ENCODE assay signal across 31 cellular contexts in the genomic region with DNA sequence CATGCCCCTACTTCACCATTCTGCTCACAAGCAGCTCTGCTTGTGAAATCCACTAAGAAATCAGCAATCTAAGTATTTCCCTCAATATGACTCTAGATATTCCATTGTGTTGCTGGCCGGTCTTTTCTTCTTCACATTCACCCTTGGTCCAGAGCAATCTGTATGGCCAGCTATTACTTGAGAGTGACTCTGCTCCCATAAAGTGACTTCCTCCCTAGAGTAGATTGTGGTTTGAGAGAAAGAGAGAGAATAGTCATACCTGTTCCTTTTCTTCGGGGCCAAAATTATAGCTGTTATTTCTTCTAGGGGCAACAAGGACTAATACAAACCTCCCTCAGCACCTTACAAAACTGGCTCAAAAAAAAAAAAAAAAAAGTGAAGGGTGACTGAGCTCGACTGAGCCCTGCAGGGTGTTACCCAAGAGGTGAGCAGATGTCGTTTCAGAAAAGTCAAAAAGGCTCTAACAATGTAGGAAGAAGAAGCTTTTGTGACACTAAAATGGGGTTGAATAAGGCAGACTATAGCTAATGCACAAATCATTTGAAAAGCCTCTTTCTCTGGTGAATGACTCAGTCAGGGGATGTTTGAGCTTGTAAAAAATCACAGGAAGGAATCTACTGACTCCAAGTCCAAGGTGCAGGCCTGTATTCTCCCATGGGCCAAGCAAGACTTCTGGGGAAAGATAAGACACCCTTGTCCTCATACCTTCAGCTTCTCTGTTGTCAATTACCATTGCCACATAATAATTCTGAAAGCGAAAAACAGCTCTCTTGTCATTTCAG.
A peak's percentile ranks its signal among the peaks of the same experiment; 100 is the strongest.
DNase-seq lines count a peak whose midpoint lies in the region; ATAC-seq and TF ChIP-seq lines count a peak whose summit lies in the region.
"Had no signal": no experiment of that assay in that cellular context is flagged by ENCODE, and none has a peak within 500 bp of the region (broad histone marks: within the 10 kb centered on the region; RNA-seq: fewer than 3 reads in every experiment).

No MANE protein-coding gene starts in this region.

- peak overlapping the region; percentile 9 for H3K27ac Mint-ChIP-seq in T-helper 1 cell treated with Interleukin-12 subunit alpha and Interleukin-12 subunit beta and Interleukin-4 antibody, amounts not matched to agents 30 μg/mL and 1 μg/mL, for 36 hours
- H3K27ac Mint-ChIP-seq: activated T-cell treated with anti-CD3 and anti-CD28 coated beads, Interleukin-2, amount 50 U/mL, for 24 hours; CD8-positive, alpha-beta memory T cell; natural killer cell treated with Interleukin-12 subunit alpha and Interleukin-12 subunit beta and Interleukin-15 and Interleukin-18, amount 100 ng/mL, for 72 hours; stimulated activated naive B cell treated with anti-CD40 and anti-IgM and Interleukin-4, amounts not matched to agents 10 μg/mL and 1 μg/mL and 100 μg/mL, for 72 hours; T-helper 17 cell had no signal

- H3K9me3 ChIP-seq in spleen (no peaks in the 10 kb centered on the region), thyroid gland (no peaks in the 10 kb centered on the region)
- H3K9me3 ChIP-seq: A549, adrenal gland, pancreas, SJSA1, suprapubic skin had no signal

- H3K9me3 Mint-ChIP-seq in T-helper 1 cell treated with Interleukin-12 subunit alpha and Interleukin-12 subunit beta and Interleukin-4 antibody, amounts not matched to agents 30 μg/mL and 1 μg/mL, for 36 hours = no peaks in the 10 kb centered on the region
- H3K9me3 Mint-ChIP-seq: activated T-cell treated with anti-CD3 and anti-CD28 coated beads, Interleukin-2, amount 50 U/mL, for 24 hours; natural killer cell treated with Interleukin-12 subunit alpha and Interleukin-12 subunit beta and Interleukin-15 and Interleukin-18, amount 100 ng/mL, for 72 hours had no signal

- intact Hi-C loops in spleen (cut with DNase I; ENCODE audit: low total_unique reads) (no loop called here), thyroid gland (cut with DNase I) (no loop called here)

- peaks cover 26% of the 10 kb centered on the region for H3K4me1 Mint-ChIP-seq in T-helper 1 cell treated with Interleukin-12 subunit alpha and Interleukin-12 subunit beta and Interleukin-4 antibody, amounts not matched to agents 30 μg/mL and 1 μg/mL, for 36 hours (ENCODE audit: low read depth)
- H3K4me1 Mint-ChIP-seq: stimulated activated naive B cell treated with anti-CD40 and anti-IgM and Interleukin-4, amounts not matched to agents 10 μg/mL and 1 μg/mL and 100 μg/mL, for 72 hours had no signal

- no peak for TF ChIP-seq POLR2A in spleen (IDR thresholded peaks at IDR 0.05)
- no peak for TF ChIP-seq POLR2A in thyroid gland (IDR thresholded peaks at IDR 0.05)

- no peaks in the 10 kb centered on the region for H3K27me3 ChIP-seq in spleen (replicated peaks in 1 of 7)
- H3K27me3 ChIP-seq in thyroid gland = no peaks in the 10 kb centered on the region
- H3K27me3 ChIP-seq: adrenal gland, pancreas had no signal

- peak; percentile 13 for DNase-seq in COLO829 (ENCODE audit: low spot score)
- peak; percentile 35 for DNase-seq in MV-4-11 (lab: John Stamatoyannopoulos, UW)
- no peak for DNase-seq in spleen
- no peak for DNase-seq in activated CD4-positive, CD25-positive, alpha-beta regulatory T cell treated with anti-CD3 and anti-CD28 coated beads, Interleukin-2, amount 50 U/mL, for 72 hours
- no peak for DNase-seq in occipital lobe (lab: John Stamatoyannopoulos, UW)
- DNase-seq in thyroid gland = no peak
- DNase-seq: activated CD4-positive, alpha-beta T cell treated with anti-CD3 and anti-CD28 coated beads for 48 hours; activated T-cell treated with anti-CD3 and anti-CD28 coated beads, Interleukin-2, amount 50 U/mL, for 24 hours; adrenal gland; CD8-positive, alpha-beta memory T cell; DMS153; effector memory CD4-positive, alpha-beta T cell; hypothalamus; KBM-7; NCI-H1048; NCI-H187 treated with DMSO at 0.1 percent for 48 hours; NCI-H345; NCI-H774; OCI-M1; pancreas; stimulated activated CD4-positive, alpha-beta T cell treated with anti-CD3 and anti-CD28 coated beads, Interleukin-4, amount 100 ng/mL, for 1 hour; stimulated activated naive B cell treated with anti-CD40 and anti-IgM and Interleukin-4, amounts not matched to agents 10 μg/mL and 1 μg/mL and 100 μg/mL, for 72 hours; T-helper 17 cell had no signal

- WGBS in spleen, 5 donors = 61 to 74% (median 68%) methylated on average over 5 of the region's 5 CpGs
- 82 to 84% methylated on average over 5 of the region's 5 CpGs for WGBS in thyroid gland, 2 donors

- peak; percentile 28 for ATAC-seq in HG02610 (IDR thresholded peaks at IDR 0.05; ENCODE audit: unreplicated experiment)
- ATAC-seq: A549; esophagus mucosa; natural killer cell treated with Interleukin-12 subunit alpha and Interleukin-12 subunit beta and Interleukin-15 and Interleukin-18, amount 100 ng/mL, for 72 hours; pancreas; stimulated activated naive B cell treated with anti-CD40 and anti-IgM and Interleukin-4, amounts not matched to agents 10 μg/mL and 1 μg/mL and 100 μg/mL, for 72 hours; T-helper 17 cell had no signal

- H3K4me3 ChIP-seq in spleen = no peak overlapping the region
- H3K4me3 ChIP-seq in thyroid gland (replicated peaks in 1 of 3) = no peak overlapping the region
- H3K4me3 ChIP-seq: A549, adrenal gland, pancreas, SJSA1, suprapubic skin had no signal

- H3K4me1 ChIP-seq in spleen = peaks cover 0 to 7% (median 0%) of the 10 kb centered on the region in 6 donors
- no peaks in the 10 kb centered on the region for H3K4me1 ChIP-seq in thyroid gland
- H3K4me1 ChIP-seq: A549, adrenal gland, pancreas, SJSA1 had no signal

- H3K36me3 Mint-ChIP-seq in T-helper 1 cell treated with Interleukin-12 subunit alpha and Interleukin-12 subunit beta and Interleukin-4 antibody, amounts not matched to agents 30 μg/mL and 1 μg/mL, for 36 hours (ENCODE audit: low read depth) = no peaks in the 10 kb centered on the region
- H3K36me3 Mint-ChIP-seq: brain; CD8-positive, alpha-beta memory T cell; natural killer cell treated with Interleukin-12 subunit alpha and Interleukin-12 subunit beta and Interleukin-15 and Interleukin-18, amount 100 ng/mL, for 72 hours; stimulated activated naive B cell treated with anti-CD40 and anti-IgM and Interleukin-4, amounts not matched to agents 10 μg/mL and 1 μg/mL and 100 μg/mL, for 72 hours had no signal

- H3K27ac ChIP-seq in spleen (no peak overlapping the region), thyroid gland (no peak overlapping the region)
- H3K27ac ChIP-seq: A549, adrenal gland, pancreas, SJSA1, suprapubic skin had no signal

- H3K36me3 ChIP-seq in spleen = no peaks in the 10 kb centered on the region
- H3K36me3 ChIP-seq in thyroid gland = no peaks in the 10 kb centered on the region
- H3K36me3 ChIP-seq: adrenal gland, pancreas, SJSA1, suprapubic skin had no signal

- no peak overlapping the region for H3K4me3 Mint-ChIP-seq in T-helper 1 cell treated with Interleukin-12 subunit alpha and Interleukin-12 subunit beta and Interleukin-4 antibody, amounts not matched to agents 30 μg/mL and 1 μg/mL, for 36 hours
- H3K4me3 Mint-ChIP-seq: activated T-cell treated with anti-CD3 and anti-CD28 coated beads, Interleukin-2, amount 50 U/mL, for 24 hours; brain; CD8-positive, alpha-beta memory T cell; natural killer cell treated with Interleukin-12 subunit alpha and Interleukin-12 subunit beta and Interleukin-15 and Interleukin-18, amount 100 ng/mL, for 72 hours; stimulated activated naive B cell treated with anti-CD40 and anti-IgM and Interleukin-4, amounts not matched to agents 10 μg/mL and 1 μg/mL and 100 μg/mL, for 72 hours; T-helper 17 cell had no signal

- TF ChIP-seq CTCF in spleen (IDR thresholded peaks at IDR 0.05 in 8 of 11, conservative IDR thresholded peaks at IDR 0.05 in 3 of 11) = no peak
- no peak for TF ChIP-seq CTCF in thyroid gland (IDR thresholded peaks at IDR 0.05)

- H3K27me3 Mint-ChIP-seq in T-helper 1 cell treated with Interleukin-12 subunit alpha and Interleukin-12 subunit beta and Interleukin-4 antibody, amounts not matched to agents 30 μg/mL and 1 μg/mL, for 36 hours (ENCODE audit: low read depth) = peaks cover 19% of the 10 kb centered on the region
- H3K27me3 Mint-ChIP-seq: CD8-positive, alpha-beta memory T cell had no signal

Comparison
In these comparisons a context has a peak if more than half of its experiments do, and no peak if none do; other contexts are left out.
1. DNase-seq: peak in COLO829 (single experiment) and MV-4-11 (single experiment); none in spleen (single experiment), activated CD4-positive, CD25-positive, alpha-beta regulatory T cell treated with anti-CD3 and anti-CD28 coated beads, Interleukin-2, amount 50 U/mL, for 72 hours (single experiment), occipital lobe (single experiment) and thyroid gland (0 of 2).